In the genomic region with DNA sequence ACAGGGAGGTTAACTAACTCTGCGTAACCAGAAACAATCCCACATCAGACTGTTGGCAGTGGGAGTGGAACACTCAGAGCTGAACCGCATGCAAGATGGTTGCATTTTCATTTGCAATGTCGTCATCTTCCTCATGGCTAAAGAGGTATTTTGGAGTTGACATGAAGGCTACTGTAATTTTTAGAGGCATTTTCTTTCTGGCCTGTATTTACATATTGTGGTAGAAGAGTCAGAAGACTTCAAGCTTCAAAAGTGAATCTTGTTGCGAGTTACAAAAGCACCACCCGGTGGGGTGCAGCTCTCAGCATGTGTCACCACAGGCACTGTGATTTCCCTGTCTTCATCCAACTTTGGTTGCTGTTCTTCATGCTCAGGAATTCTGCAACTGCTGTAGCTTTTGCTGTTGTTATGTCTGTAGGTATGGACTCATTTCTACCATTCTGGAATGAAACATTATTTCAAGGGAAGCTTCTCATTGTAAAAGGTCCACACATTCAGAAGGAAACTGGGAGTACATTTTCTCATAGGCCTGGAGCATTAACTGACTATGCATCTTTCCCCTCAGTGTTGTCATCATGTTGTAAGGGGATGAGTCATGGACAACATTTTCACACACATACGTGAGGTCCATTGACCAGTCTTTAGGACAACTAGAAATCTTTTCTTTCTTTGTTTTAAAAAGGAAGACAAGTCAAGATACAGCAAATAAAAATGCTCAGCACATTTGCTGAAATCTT, we compare ENCODE assay signal across 13 cellular contexts. TPM values are rescaled to one million over a fixed set of nuclear protein-coding genes. Genes with fewer than 3 reads are reported as not detected.
DNase-seq lines count a peak whose midpoint lies in the region; ATAC-seq and TF ChIP-seq lines count a peak whose summit lies in the region.
"Had no signal": no experiment of that assay in that cellular context is flagged by ENCODE, and none has a peak within 500 bp of the region (broad histone marks: within the 10 kb centered on the region; RNA-seq: fewer than 3 reads in every experiment).

No MANE protein-coding gene starts in this region.

- H3K4me3 ChIP-seq in GM06990 (replicated peaks; ENCODE audit: low read depth, low read length) (no peak overlapping the region), SJSA1 (no peak overlapping the region)
- H3K4me3 ChIP-seq: tibial nerve had no signal

- CTCF ChIA-PET in GM10248 (lab: Yijun Ruan, JAX), result interaction anchor here (0.9 to 1.4 kb wide), 2 partner anchors 24 to 64 kb away, joined by 3 read pairs; no protein-coding TSS in a partner anchor

- H3K9me3 ChIP-seq in SJSA1 (replicated peaks), result no peaks in the 10 kb centered on the region

- DNase-seq in GM06990 (ENCODE audit: extremely low read depth, insufficient read length), result peak; percentile 7
- DNase-seq in SJSA1 (ENCODE audit: low read depth in 1 of 2, low spot score in 2 of 2), result peak; percentile 64 to 87
- DNase-seq in glomerular visceral epithelial cell (ENCODE audit: extremely low spot score), result peak; percentile 17
- no peak for DNase-seq in NCI-H2196 (lab: John Stamatoyannopoulos, UW; ENCODE audit: unreplicated experiment)
- no peak for DNase-seq in GM10248 (ENCODE audit: extremely low spot score)
- DNase-seq in stimulated activated CD8-positive, alpha-beta memory T cell treated with anti-CD3 and anti-CD28 coated beads, Interleukin-4, amount 100 ng/mL, for 48 hours, result no peak
- DNase-seq: caudate nucleus; NCI-H2171 treated with DMSO at 0.1 percent for 48 hours; stimulated activated CD4-positive, alpha-beta T cell treated with anti-CD3 and anti-CD28 coated beads, Interleukin-4, amount 100 ng/mL, for 1 hour had no signal

- H3K27ac ChIP-seq in SJSA1, result peak overlapping the region; percentile 83
- H3K27ac ChIP-seq: tibial nerve had no signal

- ATAC-seq in HG02798 (IDR thresholded peaks at IDR 0.05; ENCODE audit: poor library complexity, unreplicated experiment), result peak; percentile 46
- no peak for ATAC-seq in HG03175 (IDR thresholded peaks at IDR 0.05; ENCODE audit: unreplicated experiment)
- ATAC-seq: natural killer cell treated with Interleukin-12 subunit alpha and Interleukin-12 subunit beta and Interleukin-15 and Interleukin-18, amount 100 ng/mL, for 72 hours had no signal

- H3K36me3 ChIP-seq in GM06990 (ENCODE audit: control insufficient read depth, insufficient read depth, low read length), result no peaks in the 10 kb centered on the region
- H3K36me3 ChIP-seq in SJSA1, result no peaks in the 10 kb centered on the region
- H3K36me3 ChIP-seq: tibial nerve had no signal

- POLR2A ChIA-PET in GM10248 (lab: Yijun Ruan, JAX), result interaction anchor here (0.6 kb wide), 1 partner anchor 1200 kb away, joined by 3 read pairs; no protein-coding TSS in a partner anchor

- TF ChIP-seq CTCF in GM06990 (IDR thresholded peaks at IDR 0.05; ENCODE audit: insufficient read depth, low read length, poor library complexity, severe bottlenecking) (peak; percentile 4), GM10248 (IDR thresholded peaks at IDR 0.05; ENCODE audit: control extremely low read depth, extremely low read depth, low read depth, missing control alignments) (no peak)

- H3K27me3 ChIP-seq in GM06990 (replicated peaks; ENCODE audit: control insufficient read depth, insufficient read depth, low read length) (no peaks in the 10 kb centered on the region), SJSA1 (replicated peaks) (no peaks in the 10 kb centered on the region)
- H3K27me3 ChIP-seq: tibial nerve had no signal

- H3K4me1 ChIP-seq in SJSA1 (replicated peaks), result peaks cover 35% of the 10 kb centered on the region
- H3K4me1 ChIP-seq: tibial nerve had no signal

RNA-seq across cellular contexts. Expression of gene GDNF, which starts 35.4 kb away (rescaled TPM):
- 2.9 and 5.8 TPM in 2 replicates for total RNA-seq in SJSA1 (2014; rRNA removed; shearing (Covaris generic))
- total RNA-seq: natural killer cell treated with Interleukin-12 subunit alpha and Interleukin-12 subunit beta and Interleukin-15 and Interleukin-18, amount 100 ng/mL, for 72 hours; tibial nerve had no signal

Comparison
In these comparisons a context has a peak if more than half of its experiments do, and no peak if none do; other contexts are left out.
1. DNase-seq: peak in GM06990 (single experiment), SJSA1 (2 of 2) and glomerular visceral epithelial cell (single experiment); none in NCI-H2196 (single experiment), GM10248 (single experiment) and stimulated activated CD8-positive, alpha-beta memory T cell treated with anti-CD3 and anti-CD28 coated beads, Interleukin-4, amount 100 ng/mL, for 48 hours (single experiment).